In genomic region chr10:23294638-23295247, GRCh38 we compare ENCODE assay signal across 12 cellular contexts. TPM values are rescaled to one million over a fixed set of nuclear protein-coding genes. Genes with fewer than 3 reads are reported as not detected.
A peak's percentile ranks its signal among the peaks of the same experiment; 100 is the strongest.
DNase-seq lines count a peak whose midpoint lies in the region; ATAC-seq and TF ChIP-seq lines count a peak whose summit lies in the region.
"Had no signal": no experiment of that assay in that cellular context is flagged by ENCODE, and none has a peak within 500 bp of the region (broad histone marks: within the 10 kb centered on the region; RNA-seq: fewer than 3 reads in every experiment).

No MANE protein-coding gene starts in this region.

- POLR2A ChIA-PET in A673 (lab: Charles Lee; ENCODE audit: low non-redundant PET): no interaction called here

- no peak overlapping the region for H3K27ac Mint-ChIP-seq in glutamatergic neuron (ENCODE audit: unreplicated experiment)
- H3K27ac Mint-ChIP-seq in T-helper 17 cell: no peak overlapping the region
- H3K27ac Mint-ChIP-seq: activated naive CD4-positive, alpha-beta T cell treated with anti-CD3 and anti-CD28 coated beads, Interleukin-2, amount 50 U/mL, for 24 hours; T-helper 1 cell treated with Interleukin-12 subunit alpha and Interleukin-12 subunit beta and Interleukin-4 antibody, amounts not matched to agents 30 μg/mL and 1 μg/mL, for 36 hours had no signal

- H3K4me2 ChIP-seq in SU-DHL-6 (ENCODE audit: low read depth, low read length, poor library complexity, severe bottlenecking): no peak overlapping the region

- H3K27me3 ChIP-seq in A673 (replicated peaks; ENCODE audit: insufficient read depth, low read depth, low read length, poor library complexity) (no peaks in the 10 kb centered on the region), SU-DHL-6 (ENCODE audit: low read length) (no peaks in the 10 kb centered on the region)
- H3K27me3 ChIP-seq: uterus had no signal

- no peaks in the 10 kb centered on the region for H3F3A ChIP-seq in SU-DHL-6 (ENCODE audit: insufficient read depth)

- no TSS peak for BruUV-seq in A673 (replicated peaks; lab: Mats Ljungman, UMichigan)

- H3K9me2 ChIP-seq in SU-DHL-6 (replicated peaks; ENCODE audit: insufficient read depth, low read length): no peaks in the 10 kb centered on the region

- H3K27me3 Mint-ChIP-seq in glutamatergic neuron (ENCODE audit: unreplicated experiment) (no peaks in the 10 kb centered on the region), T-helper 17 cell (peaks cover 31% of the 10 kb centered on the region)
- peaks cover 31% of the 10 kb centered on the region for H3K27me3 Mint-ChIP-seq in activated T-cell treated with anti-CD3 and anti-CD28 coated beads, Interleukin-2, amount 50 U/mL, for 4 hours (ENCODE audit: low read depth)

- H3K79me2 ChIP-seq in SU-DHL-6 (ENCODE audit: insufficient read depth, low read length): no peaks in the 10 kb centered on the region

- ATAC-seq in T-helper 17 cell: no peak
- no peak for ATAC-seq in activated T-cell treated with anti-CD3 and anti-CD28 coated beads, Interleukin-2, amount 50 U/mL, for 4 hours
- no peak for ATAC-seq in HG03095 (IDR thresholded peaks at IDR 0.05; ENCODE audit: unreplicated experiment)

- H2AFZ ChIP-seq in SU-DHL-6 (ENCODE audit: low read depth, low read length, severe bottlenecking): no peak overlapping the region

- no peaks in the 10 kb centered on the region for H3K9me3 ChIP-seq in A673 (ENCODE audit: low read depth, low read length, poor library complexity, severe bottlenecking)
- no peaks in the 10 kb centered on the region for H3K9me3 ChIP-seq in SU-DHL-6 (ENCODE audit: insufficient read depth, low read length)
- H3K9me3 ChIP-seq in T-helper 17 cell (ENCODE audit: control insufficient read depth, low read length, poor library complexity, severe bottlenecking): no peaks in the 10 kb centered on the region
- H3K9me3 ChIP-seq: uterus had no signal

- peaks cover 2% of the 10 kb centered on the region for H3K9me3 Mint-ChIP-seq in glutamatergic neuron (ENCODE audit: unreplicated experiment)
- H3K9me3 Mint-ChIP-seq in activated T-cell treated with anti-CD3 and anti-CD28 coated beads, Interleukin-2, amount 50 U/mL, for 4 hours: no peaks in the 10 kb centered on the region
- H3K9me3 Mint-ChIP-seq: activated naive CD4-positive, alpha-beta T cell treated with anti-CD3 and anti-CD28 coated beads, Interleukin-2, amount 50 U/mL, for 24 hours; T-helper 1 cell treated with Interleukin-12 subunit alpha and Interleukin-12 subunit beta and Interleukin-4 antibody, amounts not matched to agents 30 μg/mL and 1 μg/mL, for 36 hours had no signal

- H3K4me3 ChIP-seq in A673 (ENCODE audit: low read depth, low read length, poor library complexity, severe bottlenecking) (no peak overlapping the region), SU-DHL-6 (ENCODE audit: insufficient read depth, low read length, poor library complexity, severe bottlenecking) (no peak overlapping the region)
- H3K4me3 ChIP-seq: uterus had no signal

- intact Hi-C loops in A673 (cut with micrococcal nuclease; ENCODE audit: unreplicated experiment): loop anchor here (5.0 kb wide), 1 partner anchor 408 kb away; no protein-coding TSS in a partner anchor

- peaks cover 7% of the 10 kb centered on the region for H3K4me1 ChIP-seq in A673 (ENCODE audit: insufficient read depth, low read length, poor library complexity, severe bottlenecking)
- H3K4me1 ChIP-seq: uterus had no signal

- H3K4me1 Mint-ChIP-seq in glutamatergic neuron (ENCODE audit: low read depth, unreplicated experiment) (peaks cover 8% of the 10 kb centered on the region), T-helper 17 cell (peaks cover 2% of the 10 kb centered on the region)
- H3K4me1 Mint-ChIP-seq in activated T-cell treated with anti-CD3 and anti-CD28 coated beads, Interleukin-2, amount 50 U/mL, for 4 hours (ENCODE audit: low read depth): no peaks in the 10 kb centered on the region

- H3K36me3 Mint-ChIP-seq in glutamatergic neuron (ENCODE audit: unreplicated experiment): peaks cover 4% of the 10 kb centered on the region
- no peaks in the 10 kb centered on the region for H3K36me3 Mint-ChIP-seq in T-helper 17 cell (ENCODE audit: low read depth)
- H3K36me3 Mint-ChIP-seq in activated T-cell treated with anti-CD3 and anti-CD28 coated beads, Interleukin-2, amount 50 U/mL, for 4 hours (ENCODE audit: insufficient read depth): no peaks in the 10 kb centered on the region
- H3K36me3 Mint-ChIP-seq: activated naive CD4-positive, alpha-beta T cell treated with anti-CD3 and anti-CD28 coated beads, Interleukin-2, amount 50 U/mL, for 24 hours had no signal

- peak; percentile 56 for DNase-seq in A673 (ENCODE audit: low spot score)
- no peak for DNase-seq in glutamatergic neuron
- no peak for DNase-seq in T-helper 17 cell
- DNase-seq in activated T-cell treated with anti-CD3 and anti-CD28 coated beads, Interleukin-2, amount 50 U/mL, for 4 hours: no peak
- no peak for DNase-seq in SW480 (ENCODE audit: low spot score)
- DNase-seq: Karpas-422, uterus had no signal

- CTCF ChIA-PET in A673 (lab: Charles Lee): interaction anchor here (0.7 to 2.3 kb wide), 3 partner anchors 12 to 566 kb away, joined by 3 to 26 read pairs (median 4); no protein-coding TSS in a partner anchor

- H4K20me1 ChIP-seq in SU-DHL-6 (ENCODE audit: low read depth, low read length): no peaks in the 10 kb centered on the region

- H3K36me3 ChIP-seq in A673 (ENCODE audit: insufficient read depth, low read length, poor library complexity, severe bottlenecking) (no peaks in the 10 kb centered on the region), SU-DHL-6 (ENCODE audit: low read length) (no peaks in the 10 kb centered on the region)
- H3K36me3 ChIP-seq: uterus had no signal

- H3K9ac ChIP-seq in SU-DHL-6 (ENCODE audit: low read length): no peak overlapping the region

- no peak overlapping the region for H3K4me3 Mint-ChIP-seq in glutamatergic neuron (ENCODE audit: unreplicated experiment)
- H3K4me3 Mint-ChIP-seq in T-helper 17 cell: no peak overlapping the region
- H3K4me3 Mint-ChIP-seq in activated T-cell treated with anti-CD3 and anti-CD28 coated beads, Interleukin-2, amount 50 U/mL, for 4 hours: no peak overlapping the region
- H3K4me3 Mint-ChIP-seq: activated naive CD4-positive, alpha-beta T cell treated with anti-CD3 and anti-CD28 coated beads, Interleukin-2, amount 50 U/mL, for 24 hours; T-helper 1 cell treated with Interleukin-12 subunit alpha and Interleukin-12 subunit beta and Interleukin-4 antibody, amounts not matched to agents 30 μg/mL and 1 μg/mL, for 36 hours had no signal

- TF ChIP-seq CTCF in A673 (conservative IDR thresholded peaks at IDR 0.05; ENCODE audit: low read depth, low read length): peak; percentile 78
- peak; percentile 35; the same call in 2 of the 3 replicates for TF ChIP-seq CTCF in GM12872 (IDR thresholded peaks at IDR 0.05; ENCODE audit: insufficient read depth, low read depth, low read length)
- peak; percentile 59 for TF ChIP-seq CTCF in SU-DHL-6 (IDR thresholded peaks at IDR 0.05; ENCODE audit: insufficient read depth, low read length, poor library complexity, severe bottlenecking)
- peak; percentile 57 for TF ChIP-seq CTCF in glutamatergic neuron (IDR thresholded peaks at IDR 0.05; ENCODE audit: partially characterized antibody, unreplicated experiment)

- H3K27ac ChIP-seq in A673 (ENCODE audit: low read depth, low read length, poor library complexity, severe bottlenecking) (no peak overlapping the region), SU-DHL-6 (ENCODE audit: low read depth, low read length) (no peak overlapping the region)
- H3K27ac ChIP-seq: uterus had no signal

RNA-seq across cellular contexts. Expression of gene C10orf67, which starts 49.9 kb away (rescaled TPM):
- total RNA-seq in A673 (2021): 0.13 and 0.50 TPM in 2 replicates
- not detected for total RNA-seq in glutamatergic neuron (ENCODE audit: unreplicated experiment)
- total RNA-seq in T-helper 17 cell: under 1 TPM in 1 of 2 donors, not detected in 1; 0.26 TPM
- 1 to 10 TPM in 1 of 3 donors, under 1 TPM in 2; 0.42 to 1.1 (median 0.73) TPM for total RNA-seq in activated T-cell treated with anti-CD3 and anti-CD28 coated beads, Interleukin-2, amount 50 U/mL, for 4 hours
